In the genomic region with DNA sequence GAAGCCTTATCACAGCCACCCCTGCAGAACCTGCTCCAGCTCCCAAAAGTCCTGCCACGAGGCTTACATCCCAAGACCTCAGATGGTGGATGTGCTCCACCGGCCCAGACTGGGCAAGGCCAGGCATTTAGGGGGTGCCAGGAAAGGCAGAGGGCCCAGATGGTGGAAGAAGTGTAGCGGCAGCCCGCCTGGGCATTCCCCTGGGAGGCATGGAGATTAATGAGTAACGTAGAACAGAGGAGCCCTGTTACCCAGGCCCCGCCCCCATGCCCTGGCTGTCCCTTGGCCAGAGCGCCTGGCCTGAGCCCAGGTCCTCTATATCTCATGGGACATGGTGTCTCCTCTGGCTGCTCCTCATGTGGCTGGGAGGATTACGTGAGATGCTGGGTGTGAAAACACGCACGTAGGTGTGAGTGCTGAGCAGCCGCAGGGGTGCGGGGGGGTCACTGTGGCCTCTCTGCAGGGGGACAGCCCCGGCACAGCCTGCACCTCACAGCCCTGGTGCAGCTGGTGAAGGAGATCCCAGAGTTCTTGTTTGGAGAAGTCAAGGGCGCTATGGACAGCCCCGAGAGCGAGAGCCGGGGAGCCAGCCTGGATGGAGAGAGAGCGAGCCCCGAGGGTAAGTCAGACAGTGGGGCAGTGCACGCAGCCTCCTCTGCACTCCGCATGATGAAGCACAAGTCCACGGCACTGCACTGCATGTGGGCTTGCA, we compare ENCODE assay signal across 10 cellular contexts.
A peak's percentile ranks its signal among the peaks of the same experiment; 100 is the strongest.
DNase-seq lines count a peak whose midpoint lies in the region; ATAC-seq and TF ChIP-seq lines count a peak whose summit lies in the region.
"Had no signal": no experiment of that assay in that cellular context is flagged by ENCODE, and none has a peak within 500 bp of the region (broad histone marks: within the 10 kb centered on the region; RNA-seq: fewer than 3 reads in every experiment).

No MANE protein-coding gene starts in this region.

- peak; percentile 93 for DNase-seq in Ammon's horn (ENCODE audit: low spot score)
- DNase-seq in cardiac fibroblast (ENCODE audit: low read depth in 2 of 2) = peak; percentile 28 to 46
- peak; percentile 94 for DNase-seq in medulla oblongata (ENCODE audit: extremely low spot score)
- no peak for DNase-seq in cerebellar nuclear complex (lab: John Stamatoyannopoulos, UW)
- no peak for DNase-seq in NCI-H2081 treated with DMSO at 0.1 percent for 48 hours (lab: John Stamatoyannopoulos, UW)
- DNase-seq: amniotic stem cell, T-helper 17 cell had no signal

- ATAC-seq in HG02571 (IDR thresholded peaks at IDR 0.05; ENCODE audit: unreplicated experiment) = peak; percentile 45
- no peak for ATAC-seq in activated CD4-positive, CD25-positive, alpha-beta regulatory T cell treated with anti-CD3 and anti-CD28 coated beads, Interleukin-2, amount 50 U/mL, for 24 hours
- ATAC-seq in GM19328 (IDR thresholded peaks at IDR 0.05; ENCODE audit: unreplicated experiment) = no peak
- ATAC-seq: T-helper 17 cell had no signal

- H3K4me3 ChIP-seq in cardiac fibroblast (replicated peaks in 1 of 2; ENCODE audit: low read depth in 2 of 2, low read length in 2 of 2) = no peak overlapping the region

- no peak for TF ChIP-seq CTCF in cardiac fibroblast (IDR thresholded peaks at IDR 0.05; ENCODE audit: low read depth, low read length)

Comparison
In these comparisons a context has a peak if more than half of its experiments do, and no peak if none do; other contexts are left out.
1. DNase-seq: peak in Ammon's horn (single experiment), cardiac fibroblast (2 of 2) and medulla oblongata (single experiment); none in cerebellar nuclear complex (0 of 2) and NCI-H2081 treated with DMSO at 0.1 percent for 48 hours (single experiment).